ENCODE assay signal across 1 cellular context in the genomic region with DNA sequence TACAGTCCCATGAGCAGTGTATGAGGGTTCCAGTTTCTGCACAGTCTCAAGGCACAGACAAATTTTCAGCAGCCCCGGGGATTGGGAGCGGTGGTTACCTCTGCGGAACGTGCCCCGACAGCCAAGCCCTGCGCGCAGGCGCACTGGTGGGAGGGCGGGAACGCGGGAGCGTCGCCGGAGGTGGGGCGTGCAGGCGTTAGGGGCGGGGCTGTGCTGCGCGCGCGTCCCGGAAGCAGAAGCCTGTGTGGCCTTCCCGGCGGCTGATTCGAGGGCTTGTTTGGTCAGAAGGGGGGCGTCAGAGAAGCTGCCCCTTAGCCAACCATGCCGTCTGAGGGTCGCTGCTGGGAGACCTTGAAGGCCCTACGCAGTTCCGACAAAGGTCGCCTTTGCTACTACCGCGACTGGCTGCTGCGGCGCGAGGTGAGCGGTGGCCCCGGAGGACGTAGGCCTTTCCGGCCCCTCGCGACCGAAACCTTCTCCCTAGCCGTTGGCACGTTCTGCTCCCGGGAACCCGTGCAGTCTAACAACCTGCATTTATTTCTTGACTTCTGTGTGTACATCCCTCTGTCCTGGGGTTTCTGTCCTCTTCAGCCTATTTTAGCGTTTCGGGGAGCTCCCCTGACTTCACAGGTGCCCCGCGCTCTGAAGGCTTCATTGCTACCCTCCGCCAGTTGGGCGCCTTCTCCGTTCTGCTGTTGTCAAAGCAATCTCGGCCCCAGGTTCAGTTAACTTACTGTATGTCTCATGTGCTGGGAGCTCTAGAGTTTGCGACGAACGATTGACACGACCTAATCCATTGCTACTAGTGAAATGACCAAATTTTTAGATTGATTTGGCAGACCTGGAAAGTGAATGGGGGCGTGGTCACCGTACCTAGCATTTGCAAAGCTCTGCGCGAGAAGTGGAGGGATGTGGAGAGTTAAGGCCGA.
TF ChIP-seq lines count a peak whose summit lies in the region.

A gene with protein sequence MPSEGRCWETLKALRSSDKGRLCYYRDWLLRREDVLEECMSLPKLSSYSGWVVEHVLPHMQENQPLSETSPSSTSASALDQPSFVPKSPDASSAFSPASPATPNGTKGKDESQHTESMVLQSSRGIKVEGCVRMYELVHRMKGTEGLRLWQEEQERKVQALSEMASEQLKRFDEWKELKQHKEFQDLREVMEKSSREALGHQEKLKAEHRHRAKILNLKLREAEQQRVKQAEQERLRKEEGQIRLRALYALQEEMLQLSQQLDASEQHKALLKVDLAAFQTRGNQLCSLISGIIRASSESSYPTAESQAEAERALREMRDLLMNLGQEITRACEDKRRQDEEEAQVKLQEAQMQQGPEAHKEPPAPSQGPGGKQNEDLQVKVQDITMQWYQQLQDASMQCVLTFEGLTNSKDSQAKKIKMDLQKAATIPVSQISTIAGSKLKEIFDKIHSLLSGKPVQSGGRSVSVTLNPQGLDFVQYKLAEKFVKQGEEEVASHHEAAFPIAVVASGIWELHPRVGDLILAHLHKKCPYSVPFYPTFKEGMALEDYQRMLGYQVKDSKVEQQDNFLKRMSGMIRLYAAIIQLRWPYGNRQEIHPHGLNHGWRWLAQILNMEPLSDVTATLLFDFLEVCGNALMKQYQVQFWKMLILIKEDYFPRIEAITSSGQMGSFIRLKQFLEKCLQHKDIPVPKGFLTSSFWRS (plus strand): TSS at position 235 of the 929 bp plus-strand sequence. CDS start 87 bp downstream, at position 322.

TF ChIP-seq in GM23338, 12 proteins besides CTCF, POLR2A, EP300 and RAD21 (continued from another document):
- TF ChIP-seq, protein P1, sequence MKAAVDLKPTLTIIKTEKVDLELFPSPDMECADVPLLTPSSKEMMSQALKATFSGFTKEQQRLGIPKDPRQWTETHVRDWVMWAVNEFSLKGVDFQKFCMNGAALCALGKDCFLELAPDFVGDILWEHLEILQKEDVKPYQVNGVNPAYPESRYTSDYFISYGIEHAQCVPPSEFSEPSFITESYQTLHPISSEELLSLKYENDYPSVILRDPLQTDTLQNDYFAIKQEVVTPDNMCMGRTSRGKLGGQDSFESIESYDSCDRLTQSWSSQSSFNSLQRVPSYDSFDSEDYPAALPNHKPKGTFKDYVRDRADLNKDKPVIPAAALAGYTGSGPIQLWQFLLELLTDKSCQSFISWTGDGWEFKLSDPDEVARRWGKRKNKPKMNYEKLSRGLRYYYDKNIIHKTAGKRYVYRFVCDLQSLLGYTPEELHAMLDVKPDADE (IDR thresholded peaks at IDR 0.05), result peak; percentile 48; the same call in 1 of the 2 replicates
- TF ChIP-seq EZH2 (IDR thresholded peaks at IDR 0.05; ENCODE audit: low read depth, unreplicated experiment), result no peak
- no peak for TF ChIP-seq EZH2phosphoT487 (IDR thresholded peaks at IDR 0.05; ENCODE audit: unreplicated experiment)
- no peak for TF ChIP-seq CREB1 (CRISPR knock-in tag; IDR thresholded peaks at IDR 0.05; ENCODE audit: low read depth)
- no peak for TF ChIP-seq NANOG (IDR thresholded peaks at IDR 0.05; ENCODE audit: borderline replicate concordance)
- no peak for TF ChIP-seq STAT1 (IDR thresholded peaks at IDR 0.05; ENCODE audit: unreplicated experiment)
- TF ChIP-seq, protein P2, sequence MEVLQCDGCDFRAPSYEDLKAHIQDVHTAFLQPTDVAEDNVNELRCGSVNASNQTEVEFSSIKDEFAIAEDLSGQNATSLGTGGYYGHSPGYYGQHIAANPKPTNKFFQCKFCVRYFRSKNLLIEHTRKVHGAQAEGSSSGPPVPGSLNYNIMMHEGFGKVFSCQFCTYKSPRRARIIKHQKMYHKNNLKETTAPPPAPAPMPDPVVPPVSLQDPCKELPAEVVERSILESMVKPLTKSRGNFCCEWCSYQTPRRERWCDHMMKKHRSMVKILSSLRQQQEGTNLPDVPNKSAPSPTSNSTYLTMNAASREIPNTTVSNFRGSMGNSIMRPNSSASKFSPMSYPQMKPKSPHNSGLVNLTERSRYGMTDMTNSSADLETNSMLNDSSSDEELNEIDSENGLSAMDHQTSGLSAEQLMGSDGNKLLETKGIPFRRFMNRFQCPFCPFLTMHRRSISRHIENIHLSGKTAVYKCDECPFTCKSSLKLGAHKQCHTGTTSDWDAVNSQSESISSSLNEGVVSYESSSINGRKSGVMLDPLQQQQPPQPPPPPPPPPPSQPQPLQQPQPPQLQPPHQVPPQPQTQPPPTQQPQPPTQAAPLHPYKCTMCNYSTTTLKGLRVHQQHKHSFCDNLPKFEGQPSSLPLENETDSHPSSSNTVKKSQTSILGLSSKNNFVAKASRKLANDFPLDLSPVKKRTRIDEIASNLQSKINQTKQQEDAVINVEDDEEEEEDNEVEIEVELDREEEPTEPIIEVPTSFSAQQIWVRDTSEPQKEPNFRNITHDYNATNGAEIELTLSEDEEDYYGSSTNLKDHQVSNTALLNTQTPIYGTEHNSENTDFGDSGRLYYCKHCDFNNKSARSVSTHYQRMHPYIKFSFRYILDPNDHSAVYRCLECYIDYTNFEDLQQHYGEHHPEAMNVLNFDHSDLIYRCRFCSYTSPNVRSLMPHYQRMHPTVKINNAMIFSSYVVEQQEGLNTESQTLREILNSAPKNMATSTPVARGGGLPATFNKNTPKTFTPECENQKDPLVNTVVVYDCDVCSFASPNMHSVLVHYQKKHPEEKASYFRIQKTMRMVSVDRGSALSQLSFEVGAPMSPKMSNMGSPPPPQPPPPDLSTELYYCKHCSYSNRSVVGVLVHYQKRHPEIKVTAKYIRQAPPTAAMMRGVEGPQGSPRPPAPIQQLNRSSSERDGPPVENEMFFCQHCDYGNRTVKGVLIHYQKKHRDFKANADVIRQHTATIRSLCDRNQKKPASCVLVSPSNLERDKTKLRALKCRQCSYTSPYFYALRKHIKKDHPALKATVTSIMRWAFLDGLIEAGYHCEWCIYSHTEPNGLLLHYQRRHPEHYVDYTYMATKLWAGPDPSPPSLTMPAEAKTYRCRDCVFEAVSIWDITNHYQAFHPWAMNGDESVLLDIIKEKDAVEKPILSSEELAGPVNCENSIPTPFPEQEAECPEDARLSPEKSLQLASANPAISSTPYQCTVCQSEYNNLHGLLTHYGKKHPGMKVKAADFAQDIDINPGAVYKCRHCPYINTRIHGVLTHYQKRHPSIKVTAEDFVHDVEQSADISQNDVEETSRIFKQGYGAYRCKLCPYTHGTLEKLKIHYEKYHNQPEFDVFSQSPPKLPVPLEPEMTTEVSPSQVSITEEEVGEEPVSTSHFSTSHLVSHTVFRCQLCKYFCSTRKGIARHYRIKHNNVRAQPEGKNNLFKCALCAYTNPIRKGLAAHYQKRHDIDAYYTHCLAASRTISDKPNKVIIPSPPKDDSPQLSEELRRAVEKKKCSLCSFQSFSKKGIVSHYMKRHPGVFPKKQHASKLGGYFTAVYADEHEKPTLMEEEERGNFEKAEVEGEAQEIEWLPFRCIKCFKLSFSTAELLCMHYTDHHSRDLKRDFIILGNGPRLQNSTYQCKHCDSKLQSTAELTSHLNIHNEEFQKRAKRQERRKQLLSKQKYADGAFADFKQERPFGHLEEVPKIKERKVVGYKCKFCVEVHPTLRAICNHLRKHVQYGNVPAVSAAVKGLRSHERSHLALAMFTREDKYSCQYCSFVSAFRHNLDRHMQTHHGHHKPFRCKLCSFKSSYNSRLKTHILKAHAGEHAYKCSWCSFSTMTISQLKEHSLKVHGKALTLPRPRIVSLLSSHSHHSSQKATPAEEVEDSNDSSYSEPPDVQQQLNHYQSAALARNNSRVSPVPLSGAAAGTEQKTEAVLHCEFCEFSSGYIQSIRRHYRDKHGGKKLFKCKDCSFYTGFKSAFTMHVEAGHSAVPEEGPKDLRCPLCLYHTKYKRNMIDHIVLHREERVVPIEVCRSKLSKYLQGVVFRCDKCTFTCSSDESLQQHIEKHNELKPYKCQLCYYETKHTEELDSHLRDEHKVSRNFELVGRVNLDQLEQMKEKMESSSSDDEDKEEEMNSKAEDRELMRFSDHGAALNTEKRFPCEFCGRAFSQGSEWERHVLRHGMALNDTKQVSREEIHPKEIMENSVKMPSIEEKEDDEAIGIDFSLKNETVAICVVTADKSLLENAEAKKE (CRISPR knock-in tag; IDR thresholded peaks at IDR 0.05), result no peak
- TF ChIP-seq ZNF114 (CRISPR knock-in tag; IDR thresholded peaks at IDR 0.05), result no peak
- TF ChIP-seq, protein P3, sequence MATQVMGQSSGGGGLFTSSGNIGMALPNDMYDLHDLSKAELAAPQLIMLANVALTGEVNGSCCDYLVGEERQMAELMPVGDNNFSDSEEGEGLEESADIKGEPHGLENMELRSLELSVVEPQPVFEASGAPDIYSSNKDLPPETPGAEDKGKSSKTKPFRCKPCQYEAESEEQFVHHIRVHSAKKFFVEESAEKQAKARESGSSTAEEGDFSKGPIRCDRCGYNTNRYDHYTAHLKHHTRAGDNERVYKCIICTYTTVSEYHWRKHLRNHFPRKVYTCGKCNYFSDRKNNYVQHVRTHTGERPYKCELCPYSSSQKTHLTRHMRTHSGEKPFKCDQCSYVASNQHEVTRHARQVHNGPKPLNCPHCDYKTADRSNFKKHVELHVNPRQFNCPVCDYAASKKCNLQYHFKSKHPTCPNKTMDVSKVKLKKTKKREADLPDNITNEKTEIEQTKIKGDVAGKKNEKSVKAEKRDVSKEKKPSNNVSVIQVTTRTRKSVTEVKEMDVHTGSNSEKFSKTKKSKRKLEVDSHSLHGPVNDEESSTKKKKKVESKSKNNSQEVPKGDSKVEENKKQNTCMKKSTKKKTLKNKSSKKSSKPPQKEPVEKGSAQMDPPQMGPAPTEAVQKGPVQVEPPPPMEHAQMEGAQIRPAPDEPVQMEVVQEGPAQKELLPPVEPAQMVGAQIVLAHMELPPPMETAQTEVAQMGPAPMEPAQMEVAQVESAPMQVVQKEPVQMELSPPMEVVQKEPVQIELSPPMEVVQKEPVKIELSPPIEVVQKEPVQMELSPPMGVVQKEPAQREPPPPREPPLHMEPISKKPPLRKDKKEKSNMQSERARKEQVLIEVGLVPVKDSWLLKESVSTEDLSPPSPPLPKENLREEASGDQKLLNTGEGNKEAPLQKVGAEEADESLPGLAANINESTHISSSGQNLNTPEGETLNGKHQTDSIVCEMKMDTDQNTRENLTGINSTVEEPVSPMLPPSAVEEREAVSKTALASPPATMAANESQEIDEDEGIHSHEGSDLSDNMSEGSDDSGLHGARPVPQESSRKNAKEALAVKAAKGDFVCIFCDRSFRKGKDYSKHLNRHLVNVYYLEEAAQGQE (IDR thresholded peaks at IDR 0.05; ENCODE audit: unreplicated experiment), result no peak
